In the genomic region with DNA sequence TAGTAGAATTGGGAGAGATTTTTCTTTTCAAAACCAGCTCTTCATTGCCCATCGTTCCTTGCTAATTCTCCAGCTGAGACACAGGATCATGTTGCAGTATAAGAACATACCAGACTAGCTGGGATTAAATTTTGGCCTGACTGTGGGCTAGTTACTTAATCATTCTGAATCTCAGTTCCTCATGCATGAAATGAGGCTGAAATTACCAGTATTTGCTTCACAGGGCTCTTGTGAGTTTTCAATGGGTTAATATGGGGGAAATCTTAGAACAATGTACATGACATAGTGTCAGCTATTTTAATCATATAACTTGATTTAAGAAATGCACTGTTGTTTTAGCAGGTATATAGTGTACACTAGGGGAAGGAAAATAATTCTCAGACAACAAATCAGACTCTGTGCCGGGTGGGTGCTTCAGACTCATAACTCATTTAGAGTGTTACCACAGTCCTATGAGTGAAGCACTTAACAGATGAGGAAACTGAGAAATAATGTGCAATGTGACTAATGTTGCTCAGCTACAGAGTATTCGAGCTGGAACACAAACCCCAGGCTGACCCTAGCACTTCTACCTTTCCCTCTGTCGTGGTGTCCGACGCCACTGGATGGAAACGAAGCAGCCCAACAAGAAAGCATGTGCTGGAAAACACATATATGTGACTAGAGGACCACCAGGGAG, we compare ENCODE assay signal across 8 cellular contexts.
DNase-seq lines count a peak whose midpoint lies in the region; ATAC-seq lines count a peak whose summit lies in the region.

No MANE protein-coding gene starts in this region.

- DNase-seq in right cardiac atrium (no peak), T-helper 2 cell (no peak), middle frontal gyrus (ENCODE audit: extremely low spot score, low spot score) (no peak), KBM-7 (no peak)
- no peak for DNase-seq in naive thymus-derived CD8-positive, alpha-beta T cell

- H3K27ac Mint-ChIP-seq in naive thymus-derived CD8-positive, alpha-beta T cell = peak overlapping the region in 1 of 10 donors; percentile 5

- H3K27me3 ChIP-seq in right cardiac atrium (ENCODE audit: control insufficient read depth, insufficient read depth) = no peaks in the 10 kb centered on the region

- peaks cover 0 to 3% (median 0%) of the 10 kb centered on the region in 9 donors for H3K9me3 Mint-ChIP-seq in naive thymus-derived CD8-positive, alpha-beta T cell

- ATAC-seq in GM18508 (IDR thresholded peaks at IDR 0.05; ENCODE audit: insufficient read depth, unreplicated experiment) = peak; percentile 42
- peak; percentile 41 for ATAC-seq in GM21515 (IDR thresholded peaks at IDR 0.05; ENCODE audit: unreplicated experiment)
- ATAC-seq in HG03457 (IDR thresholded peaks at IDR 0.05; ENCODE audit: unreplicated experiment) = peak; percentile 41
- peak; percentile 9 to 40 for ATAC-seq in right cardiac atrium
- no peak for ATAC-seq in naive thymus-derived CD8-positive, alpha-beta T cell

- H3K27ac ChIP-seq in right cardiac atrium (ENCODE audit: low read length) = no peak overlapping the region

- POLR2A ChIA-PET in naive thymus-derived CD8-positive, alpha-beta T cell (lab: Charles Lee) = no interaction called here

- intact Hi-C loops in right cardiac atrium (cut with DNase I) = no loop called here

- peaks cover 0 to 3% (median 0%) of the 10 kb centered on the region in 5 donors for H3K27me3 Mint-ChIP-seq in naive thymus-derived CD8-positive, alpha-beta T cell

- H3K4me3 ChIP-seq in right cardiac atrium (ENCODE audit: low read length) = no peak overlapping the region

- H3K4me1 ChIP-seq in right cardiac atrium (ENCODE audit: control insufficient read depth, insufficient read depth, low read length) = no peaks in the 10 kb centered on the region

- H3K36me3 Mint-ChIP-seq in naive thymus-derived CD8-positive, alpha-beta T cell = no peaks in the 10 kb centered on the region

- no peak overlapping the region for H3K4me3 Mint-ChIP-seq in naive thymus-derived CD8-positive, alpha-beta T cell

- H3K9me3 ChIP-seq in right cardiac atrium (ENCODE audit: control insufficient read depth, low read length) = no peaks in the 10 kb centered on the region

- in situ Hi-C loops in KBM-7 (cut with MboI; ENCODE audit: low pct_unique_long_range_greater_than_20kb, low sequenced_read_pairs) = no loop called here

- H3K4me1 Mint-ChIP-seq in naive thymus-derived CD8-positive, alpha-beta T cell = peaks cover 2 to 38% (median 8%) of the 10 kb centered on the region in 4 donors

- WGBS in right cardiac atrium = 83% methylated on average over 7 of the region's 7 CpGs

Comparison
In these comparisons a context has a peak if more than half of its experiments do, and no peak if none do; other contexts are left out.
1. ATAC-seq: peak in GM18508 (single experiment), GM21515 (single experiment), HG03457 (single experiment) and right cardiac atrium (2 of 2); none in naive thymus-derived CD8-positive, alpha-beta T cell (0 of 2).